Comparison of ENCODE assay signal across 9 cellular contexts in the genomic region with DNA sequence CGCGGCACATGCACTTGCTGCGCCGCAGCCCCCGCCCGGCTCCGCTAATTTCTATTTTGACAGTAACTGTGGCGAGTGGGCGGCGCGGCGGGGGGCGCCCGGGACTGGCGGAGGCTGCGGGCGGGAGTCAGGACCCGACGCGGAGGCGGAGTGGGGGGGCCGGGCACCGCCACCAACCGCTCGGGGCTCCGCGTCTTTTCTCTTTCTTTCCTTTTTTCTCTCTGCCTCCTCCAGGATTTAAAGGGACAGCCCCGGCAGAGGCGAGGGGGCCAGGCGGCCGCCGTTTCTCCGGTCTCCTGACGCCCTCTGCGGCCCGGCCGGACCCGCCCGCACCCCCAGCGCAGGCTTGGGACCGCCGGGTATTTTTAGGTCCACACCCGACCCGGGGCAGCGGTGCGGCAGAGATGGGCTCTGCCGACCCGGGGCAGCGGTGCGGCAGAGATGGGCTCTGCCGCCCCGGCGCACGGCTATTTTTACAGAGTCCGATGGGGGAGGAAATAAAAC. TPM values are rescaled to one million over a fixed set of nuclear protein-coding genes. Genes with fewer than 3 reads are reported as not detected.
A peak's percentile ranks its signal among the peaks of the same experiment; 100 is the strongest.
DNase-seq lines count a peak whose midpoint lies in the region; ATAC-seq and TF ChIP-seq lines count a peak whose summit lies in the region.
"Had no signal": no experiment of that assay in that cellular context is flagged by ENCODE, and none has a peak within 500 bp of the region (broad histone marks: within the 10 kb centered on the region; RNA-seq: fewer than 3 reads in every experiment).

No MANE protein-coding gene starts in this region.

- peaks cover 46% of the 10 kb centered on the region for H3K27me3 ChIP-seq in AG04450 (ENCODE audit: control insufficient read depth, insufficient read depth, low read length)

- no peak overlapping the region for H3K27ac ChIP-seq in AG04450 (ENCODE audit: low read depth, low read length)
- peak overlapping the region in 17 of 21 experiments; percentile 16 to 84 (median 57) for H3K27ac ChIP-seq in skin epidermis
- H3K27ac ChIP-seq: epithelial cell of prostate had no signal

- no peak for TF ChIP-seq CTCF in AG04450 (IDR thresholded peaks at IDR 0.05; ENCODE audit: low read depth, low read length)
- TF ChIP-seq CTCF in astrocyte of the cerebellum (IDR thresholded peaks at IDR 0.05; ENCODE audit: low read depth, low read length, missing control alignments) = no peak

- POLR2A ChIA-PET in AG04450 (lab: Yijun Ruan, JAX) = no interaction called here

- CTCF ChIA-PET in AG04450 (lab: Charles Lee) = no interaction called here

- H3K4me3 ChIP-seq in AG04450 (ENCODE audit: low read depth, low read length) (peak overlapping the region; percentile 70), astrocyte of the cerebellum (ENCODE audit: low read depth, low read length) (peak overlapping the region; percentile 67), skin epidermis (peak overlapping the region; percentile 61 to 81 (median 77))

- in situ Hi-C loops in astrocyte of the cerebellum (cut with HindIII; ENCODE audit: low sequenced_read_pairs) = no loop called here

- ATAC-seq in GM19035 (IDR thresholded peaks at IDR 0.05; ENCODE audit: unreplicated experiment) = peak; percentile 26

- DNase-seq in AG04450 (ENCODE audit: low read depth, low spot score) (no peak), NCI-H128 (lab: John Stamatoyannopoulos, UW; ENCODE audit: unreplicated experiment) (peak; percentile 28), astrocyte of the cerebellum (ENCODE audit: low read depth) (no peak), iPS-NIHi11 (ENCODE audit: low spot score) (peak; percentile 43), NCI-H510A (lab: John Stamatoyannopoulos, UW) (no peak), mesenteric fat pad (ENCODE audit: low spot score) (no peak)

- no peaks in the 10 kb centered on the region; the same call in 1 of the 2 replicates for H3K9me3 ChIP-seq in AG04450 (ENCODE audit: control insufficient read depth, insufficient read depth, low read length)

RNA-seq across cellular contexts. Expression of a gene that starts 0.5 kb away (rescaled TPM):
- not detected in 2 replicates for polyA plus RNA-seq in AG04450 (2011; rRNA removed)
- 0.13 TPM in 1 of 2 replicates, not detected in the other for polyA minus RNA-seq in AG04450 (2011; rRNA and poly(A)+ RNA removed)
- 14.2 TPM for total RNA-seq in mesenteric fat pad

Comparison
In these comparisons a context has a peak if more than half of its experiments do, and no peak if none do; other contexts are left out.
1. DNase-seq: peak in NCI-H128 (single experiment) and iPS-NIHi11 (single experiment); none in AG04450 (single experiment), astrocyte of the cerebellum (single experiment), NCI-H510A (single experiment) and mesenteric fat pad (single experiment).
2. Peak in every context shown above with its lines, with median percentiles within 50 percentile points of each other: H3K4me3 ChIP-seq.